ENCODE assay signal across 23 cellular contexts in genomic region chr3:123483146-123483545, GRCh38. TPM values are rescaled to one million over a fixed set of nuclear protein-coding genes. Genes with fewer than 3 reads are reported as not detected.
A peak's percentile ranks its signal among the peaks of the same experiment; 100 is the strongest.
DNase-seq lines count a peak whose midpoint lies in the region; ATAC-seq and TF ChIP-seq lines count a peak whose summit lies in the region.
"Had no signal": no experiment of that assay in that cellular context is flagged by ENCODE, and none has a peak within 500 bp of the region (broad histone marks: within the 10 kb centered on the region; RNA-seq: fewer than 3 reads in every experiment).

No MANE protein-coding gene starts in this region.

- no peak overlapping the region for H4K8ac ChIP-seq in neuronal stem cell (ENCODE audit: low read depth, low read length)

- H2AK5ac ChIP-seq in neuronal stem cell (ENCODE audit: low read depth, low read length) = no peak overlapping the region

- H3K18ac ChIP-seq in neuronal stem cell (ENCODE audit: low read length) = peak overlapping the region; percentile 32

- TF ChIP-seq POLR2A in spleen (IDR thresholded peaks at IDR 0.05) = no peak

- no peak overlapping the region for H3K4ac ChIP-seq in neuronal stem cell (ENCODE audit: low read length)

- intact Hi-C loops in spleen (cut with DNase I; ENCODE audit: low total_unique reads) = no loop called here

- H2BK15ac ChIP-seq in neuronal stem cell (ENCODE audit: low read length) = no peak overlapping the region

- no peak overlapping the region for H2BK5ac ChIP-seq in neuronal stem cell (ENCODE audit: low read length)

- no peak overlapping the region for H3K14ac ChIP-seq in neuronal stem cell (ENCODE audit: low read length)

- H3K27ac ChIP-seq in BLaER1 treated with 17β-estradiol and CSF1 and Interleukin-3, amounts not matched to agents 10 nM and 100 nM = no peak overlapping the region
- no peak overlapping the region for H3K27ac ChIP-seq in neuronal stem cell (replicated peaks; ENCODE audit: low read length)
- H3K27ac ChIP-seq in spleen = no peak overlapping the region

- H4K91ac ChIP-seq in neuronal stem cell (ENCODE audit: low read depth, low read length, poor library complexity) = no peak overlapping the region

- peaks cover 0 to 18% (median 0%) of the 10 kb centered on the region in 11 experiments; a peak in 5 of 22 replicates for H3K27me3 ChIP-seq in BLaER1 treated with 17β-estradiol and CSF1 and Interleukin-3, amounts not matched to agents 10 nM and 100 nM
- H3K27me3 ChIP-seq in neuronal stem cell (ENCODE audit: control insufficient read depth in 3 of 3, insufficient read depth in 3 of 3, low read depth in 1 of 3, low read length in 3 of 3) = peaks cover 0 to 9% (median 0%) of the 10 kb centered on the region in 3 experiments
- H3K27me3 ChIP-seq in spleen (replicated peaks in 1 of 7) = peaks cover 0 to 12% (median 0%) of the 10 kb centered on the region in 7 donors
- H3K27me3 ChIP-seq: BE2C had no signal

- H2AFZ ChIP-seq in neuronal stem cell (ENCODE audit: low read length) = no peak overlapping the region

- H3K9ac ChIP-seq in BLaER1 treated with 17β-estradiol and CSF1 and Interleukin-3, amounts not matched to agents 10 nM and 100 nM = no peak overlapping the region
- H3K9ac ChIP-seq in neuronal stem cell (ENCODE audit: low read depth, low read length, poor library complexity) = no peak overlapping the region

- H3K4me2 ChIP-seq in BLaER1 treated with 17β-estradiol and CSF1 and Interleukin-3, amounts not matched to agents 10 nM and 100 nM = peak overlapping the region in 8 of 11 experiments; percentile 12 to 90 (median 70); a peak in 14 of 22 replicates
- H3K4me2 ChIP-seq in neuronal stem cell (ENCODE audit: insufficient read depth, low read length, poor library complexity, severe bottlenecking) = no peak overlapping the region

- no peak overlapping the region for H2BK12ac ChIP-seq in neuronal stem cell (ENCODE audit: low read length)

- DNase-seq in neuronal stem cell (ENCODE audit: low spot score) (no peak), spleen (peak; percentile 51)
- DNase-seq: 8988T; ACHN; BE2C; C1 segment of cervical spinal cord; CD4-positive, alpha-beta memory T cell; CD4-positive, CD25-positive, alpha-beta regulatory T cell; CD8-positive, alpha-beta memory T cell; COR-L47; DMS 273 treated with DMSO at 0.1 percent for 48 hours; DMS153; DMS53; DMS79; DND-41; EL; GDM1 had no signal

- TF ChIP-seq CTCF in spleen (IDR thresholded peaks at IDR 0.05 in 8 of 11, conservative IDR thresholded peaks at IDR 0.05 in 3 of 11) = no peak

- H3K79me1 ChIP-seq in neuronal stem cell (ENCODE audit: low read depth, low read length) = no peaks in the 10 kb centered on the region

- no peaks in the 10 kb centered on the region for H3K9me3 ChIP-seq in BLaER1 treated with 17β-estradiol and CSF1 and Interleukin-3, amounts not matched to agents 10 nM and 100 nM (replicated peaks in 1 of 11)
- no peaks in the 10 kb centered on the region for H3K9me3 ChIP-seq in neuronal stem cell (replicated peaks in 1 of 2; ENCODE audit: control insufficient read depth in 2 of 2, insufficient read depth in 1 of 2, low read depth in 1 of 2, low read length in 2 of 2)
- no peaks in the 10 kb centered on the region for H3K9me3 ChIP-seq in spleen
- H3K9me3 ChIP-seq: BE2C had no signal

- no peak overlapping the region for H2BK120ac ChIP-seq in neuronal stem cell (ENCODE audit: low read depth, low read length)

- H3K4me3 ChIP-seq in BLaER1 treated with 17β-estradiol and CSF1 and Interleukin-3, amounts not matched to agents 10 nM and 100 nM = no peak overlapping the region
- H3K4me3 ChIP-seq in neuronal stem cell (ENCODE audit: low read length in 2 of 2) (no peak overlapping the region), spleen (no peak overlapping the region)
- H3K4me3 ChIP-seq: GM12878 had no signal

- peaks cover 7 to 67% (median 50%) of the 10 kb centered on the region in 10 experiments; a peak in 18 of 20 replicates for H3K4me1 ChIP-seq in BLaER1 treated with 17β-estradiol and CSF1 and Interleukin-3, amounts not matched to agents 10 nM and 100 nM
- H3K4me1 ChIP-seq in neuronal stem cell (ENCODE audit: control insufficient read depth in 2 of 2, insufficient read depth in 1 of 2, low read depth in 1 of 2, low read length in 2 of 2) (peaks cover 0 to 3% of the 10 kb centered on the region in 2 donors), spleen (peaks cover 0 to 5% (median 0%) of the 10 kb centered on the region in 6 donors)
- H3K4me1 ChIP-seq: BE2C had no signal

- no CpG with 5 or more reads among the region's 6 CpGs for WGBS in neuronal stem cell (ENCODE audit: extremely low coverage in 2 of 2, insufficient read length in 2 of 2, insufficient replicate concordance in 1 of 2), 2 donors
- WGBS in spleen, 5 donors = 90 to 97% (median 93%) methylated on average over 5 to 6 of the region's 6 CpGs

- no peaks in the 10 kb centered on the region for H3K36me3 ChIP-seq in BLaER1 treated with 17β-estradiol and CSF1 and Interleukin-3, amounts not matched to agents 10 nM and 100 nM
- no peaks in the 10 kb centered on the region for H3K36me3 ChIP-seq in neuronal stem cell (replicated peaks in 1 of 2; ENCODE audit: control insufficient read depth in 2 of 2, insufficient read depth in 2 of 2, low read length in 2 of 2)
- H3K36me3 ChIP-seq in spleen = no peaks in the 10 kb centered on the region
- H3K36me3 ChIP-seq: BE2C had no signal

- H3K23ac ChIP-seq in neuronal stem cell (ENCODE audit: low read depth, low read length, poor library complexity) = no peak overlapping the region

- no peaks in the 10 kb centered on the region; a peak in 1 of 22 replicates for H4K20me1 ChIP-seq in BLaER1 treated with 17β-estradiol and CSF1 and Interleukin-3, amounts not matched to agents 10 nM and 100 nM

- no peak for ATAC-seq in GM18873 (IDR thresholded peaks at IDR 0.05; ENCODE audit: low FRiP score, unreplicated experiment)
- no peak for ATAC-seq in HG02884 (IDR thresholded peaks at IDR 0.05; ENCODE audit: unreplicated experiment)
- no peak for ATAC-seq in GM21447 (IDR thresholded peaks at IDR 0.05; ENCODE audit: unreplicated experiment)
- ATAC-seq: GM12878 had no signal

RNA-seq across cellular contexts. Expression of gene ADCY5, which starts 34.3 kb away (rescaled TPM):
- polyA plus RNA-seq in neuronal stem cell (2013, experiment 1 of 2) = 2.2 TPM
- polyA plus RNA-seq in neuronal stem cell (2013, experiment 2 of 2) = 2.2 TPM
- 10 to 100 TPM in 6 of 7 donors, 1 to 10 TPM in 1; 9.5 to 20.6 (median 13.8) TPM for total RNA-seq in spleen
- polyA plus RNA-seq in spleen = 1 to 10 TPM; 1.7 to 3.7 (median 2.0) TPM
- total RNA-seq: CD4-positive, alpha-beta memory T cell; CD4-positive, CD25-positive, alpha-beta regulatory T cell; GM12878 had no signal
- polyA plus RNA-seq: CD14-positive monocyte had no signal
